17 cellular contexts compared by ENCODE assay signal in the genomic region with DNA sequence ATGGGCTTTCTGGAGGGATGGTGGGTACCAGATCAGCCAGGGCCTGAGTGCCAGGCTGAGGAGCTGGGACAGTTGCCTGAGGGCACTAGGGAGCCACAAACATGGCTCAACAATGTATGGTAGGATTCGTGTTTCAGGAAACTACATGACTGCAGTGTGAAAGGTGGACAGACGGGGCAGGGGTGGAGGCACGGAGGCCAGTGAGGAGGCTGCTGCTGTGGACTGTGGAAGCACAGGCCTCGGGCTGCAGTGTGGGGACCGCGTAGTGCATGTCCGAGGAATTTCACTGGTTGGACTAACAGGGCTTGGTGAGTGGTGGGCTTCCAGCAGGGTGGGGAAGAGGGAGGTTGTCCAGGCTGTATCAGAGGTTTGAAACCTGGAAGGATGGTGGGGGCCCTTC. TPM values are rescaled to one million over a fixed set of nuclear protein-coding genes. Genes with fewer than 3 reads are reported as not detected.
DNase-seq lines count a peak whose midpoint lies in the region; ATAC-seq, FAIRE-seq and TF ChIP-seq lines count a peak whose summit lies in the region.
"Had no signal": no experiment of that assay in that cellular context is flagged by ENCODE, and none has a peak within 500 bp of the region (broad histone marks: within the 10 kb centered on the region; RNA-seq: fewer than 3 reads in every experiment).

No MANE protein-coding gene starts in this region.

- no peak overlapping the region for H3K4me2 ChIP-seq in mesendoderm (ENCODE audit: low read length)

- peaks cover 6% of the 10 kb centered on the region for H3K27me3 Mint-ChIP-seq in chondrocyte (ENCODE audit: low read depth)

- peaks cover 1% of the 10 kb centered on the region for H3K4me1 ChIP-seq in mesendoderm (ENCODE audit: control insufficient read depth, low read depth, low read length)

- no peak overlapping the region for H3K23ac ChIP-seq in mesendoderm (ENCODE audit: low read length)

- no peaks in the 10 kb centered on the region for H3K79me2 ChIP-seq in mesendoderm (ENCODE audit: control insufficient read depth, insufficient read depth, low read length)

- WGBS in mesendoderm (ENCODE audit: extremely low coverage, insufficient coverage, low lambda C conversion rate) = no CpG with 5 or more reads among the region's 7 CpGs

- no peak overlapping the region for H3K27ac ChIP-seq in mesendoderm (ENCODE audit: low read depth, low read length)

- H3K4me3 Mint-ChIP-seq in chondrocyte (ENCODE audit: unreplicated experiment) = no peak overlapping the region
- H3K4me3 Mint-ChIP-seq in stimulated activated effector memory CD8-positive, alpha-beta T cell treated with anti-CD3 and anti-CD28 coated beads, Interleukin-12 subunit alpha, Interleukin-12 subunit beta, amount 100 ng/mL, for 72 hours = no peak overlapping the region
- H3K4me3 Mint-ChIP-seq: CD4-positive, alpha-beta T cell had no signal

- H3K36me3 ChIP-seq in mesendoderm (ENCODE audit: control insufficient read depth, insufficient read depth, low read length) = no peaks in the 10 kb centered on the region

- no peak for ATAC-seq in stimulated activated effector memory CD8-positive, alpha-beta T cell treated with anti-CD3 and anti-CD28 coated beads, Interleukin-12 subunit alpha, Interleukin-12 subunit beta, amount 100 ng/mL, for 72 hours
- ATAC-seq: HepG2, Panc1 had no signal

- TF ChIP-seq CTCF in D721Med (IDR thresholded peaks at IDR 0.05; ENCODE audit: insufficient read depth, missing control alignments) (no peak), chondrocyte (IDR thresholded peaks at IDR 0.05) (no peak)

- H3K27ac Mint-ChIP-seq in chondrocyte (ENCODE audit: unreplicated experiment) = no peak overlapping the region
- H3K27ac Mint-ChIP-seq in stimulated activated effector memory CD8-positive, alpha-beta T cell treated with anti-CD3 and anti-CD28 coated beads, Interleukin-12 subunit alpha, Interleukin-12 subunit beta, amount 100 ng/mL, for 72 hours = peak overlapping the region; percentile 67
- H3K27ac Mint-ChIP-seq: CD4-positive, alpha-beta T cell had no signal

- peak overlapping the region; percentile 1 for H3K56ac ChIP-seq in mesendoderm (ENCODE audit: low read length)

- H3K4me1 Mint-ChIP-seq in chondrocyte (ENCODE audit: low read depth) = peaks cover 3% of the 10 kb centered on the region
- H3K4me1 Mint-ChIP-seq in stimulated activated effector memory CD8-positive, alpha-beta T cell treated with anti-CD3 and anti-CD28 coated beads, Interleukin-12 subunit alpha, Interleukin-12 subunit beta, amount 100 ng/mL, for 72 hours = peaks cover 10% of the 10 kb centered on the region

- no peak overlapping the region for H3K4me3 ChIP-seq in mesendoderm (ENCODE audit: low read length)

- no peaks in the 10 kb centered on the region for H3K79me1 ChIP-seq in mesendoderm (ENCODE audit: low read length)

- no peaks in the 10 kb centered on the region for H3K36me3 Mint-ChIP-seq in chondrocyte (ENCODE audit: low read depth)
- no peaks in the 10 kb centered on the region for H3K36me3 Mint-ChIP-seq in stimulated activated effector memory CD8-positive, alpha-beta T cell treated with anti-CD3 and anti-CD28 coated beads, Interleukin-12 subunit alpha, Interleukin-12 subunit beta, amount 100 ng/mL, for 72 hours

- H2BK15ac ChIP-seq in mesendoderm (replicated peaks; ENCODE audit: low read depth) = no peak overlapping the region

- no peak overlapping the region for H2BK5ac ChIP-seq in mesendoderm (ENCODE audit: low read length)

- H2BK120ac ChIP-seq in mesendoderm (ENCODE audit: low read depth, low read length) = no peak overlapping the region

- no peak overlapping the region for H4K8ac ChIP-seq in mesendoderm (ENCODE audit: low read depth, low read length)

- no peak overlapping the region for H2AK5ac ChIP-seq in mesendoderm (ENCODE audit: low read length)

- H3K9ac ChIP-seq in mesendoderm (ENCODE audit: low read length) = no peak overlapping the region

- DNase-seq in D721Med (ENCODE audit: insufficient read length, low spot score) = peak; percentile 3
- peak; percentile 59 for DNase-seq in chondrocyte (ENCODE audit: low spot score)
- DNase-seq in mesendoderm = no peak
- DNase-seq in stimulated activated effector memory CD8-positive, alpha-beta T cell treated with anti-CD3 and anti-CD28 coated beads, Interleukin-12 subunit alpha, Interleukin-12 subunit beta, amount 100 ng/mL, for 72 hours (ENCODE audit: low spot score in 2 of 2) = no peak
- no peak for DNase-seq in stimulated activated CD4-positive, alpha-beta T cell treated with anti-CD3 and anti-CD28 coated beads, Interleukin-12 subunit alpha, Interleukin-12 subunit beta, amount 100 ng/mL, for 4 hours
- no peak for DNase-seq in NAMALWA (ENCODE audit: low spot score)
- DNase-seq in inferior parietal cortex (ENCODE audit: extremely low spot score) = no peak
- DNase-seq: AML-193; CD4-positive, alpha-beta T cell; NCI-H1417 treated with DMSO at 0.1 percent for 48 hours; NCI-H2029 treated with DMSO at 0.1 percent for 48 hours; NCI-H510A; NCI-H82; Right ventricle myocardium superior had no signal

- H3K27me3 ChIP-seq in mesendoderm (ENCODE audit: insufficient read depth, low read length, poor library complexity) = no peaks in the 10 kb centered on the region

- H4K5ac ChIP-seq in mesendoderm (ENCODE audit: low read length) = no peak overlapping the region

- H3K4ac ChIP-seq in mesendoderm (ENCODE audit: low read depth, low read length) = no peak overlapping the region

- no peak for FAIRE-seq in D721Med (lab: Jason Lieb, UNC)
- FAIRE-seq: H54, HepG2 had no signal

- H3K9me3 Mint-ChIP-seq in chondrocyte (ENCODE audit: low read depth) = no peaks in the 10 kb centered on the region
- no peaks in the 10 kb centered on the region for H3K9me3 Mint-ChIP-seq in stimulated activated effector memory CD8-positive, alpha-beta T cell treated with anti-CD3 and anti-CD28 coated beads, Interleukin-12 subunit alpha, Interleukin-12 subunit beta, amount 100 ng/mL, for 72 hours
- H3K9me3 Mint-ChIP-seq: CD4-positive, alpha-beta T cell had no signal

- H3K18ac ChIP-seq in mesendoderm (ENCODE audit: low read length) = no peak overlapping the region

RNA-seq across cellular contexts. Expression of a gene that starts 7.8 kb away (rescaled TPM):
- 0.32 TPM in 1 of 3 replicates, not detected in the others for total RNA-seq in chondrocyte
- 0.69 TPM for polyA plus RNA-seq in mesendoderm (2013, experiment 1 of 2)
- polyA plus RNA-seq in mesendoderm (2013, experiment 2 of 2) = 0.78 TPM
- total RNA-seq: CD4-positive, alpha-beta T cell had no signal

RNA-seq across cellular contexts. Expression of a gene that starts 46.3 kb away (rescaled TPM):
- total RNA-seq in chondrocyte = 0.20 TPM in 1 of 3 replicates, not detected in the others
- 0.03 TPM for polyA plus RNA-seq in mesendoderm (2013, experiment 1 of 2)
- 0.07 TPM for polyA plus RNA-seq in mesendoderm (2013, experiment 2 of 2)
- total RNA-seq: CD4-positive, alpha-beta T cell had no signal

Comparison
In these comparisons a context has a peak if more than half of its experiments do, and no peak if none do; other contexts are left out.
1. DNase-seq: peak in D721Med (single experiment) and chondrocyte (single experiment); none in mesendoderm (single experiment), stimulated activated effector memory CD8-positive, alpha-beta T cell treated with anti-CD3 and anti-CD28 coated beads, Interleukin-12 subunit alpha, Interleukin-12 subunit beta, amount 100 ng/mL, for 72 hours (0 of 2), stimulated activated CD4-positive, alpha-beta T cell treated with anti-CD3 and anti-CD28 coated beads, Interleukin-12 subunit alpha, Interleukin-12 subunit beta, amount 100 ng/mL, for 4 hours (single experiment), NAMALWA (single experiment) and inferior parietal cortex (single experiment).